2 cellular contexts compared by ENCODE assay signal in the genomic region with DNA sequence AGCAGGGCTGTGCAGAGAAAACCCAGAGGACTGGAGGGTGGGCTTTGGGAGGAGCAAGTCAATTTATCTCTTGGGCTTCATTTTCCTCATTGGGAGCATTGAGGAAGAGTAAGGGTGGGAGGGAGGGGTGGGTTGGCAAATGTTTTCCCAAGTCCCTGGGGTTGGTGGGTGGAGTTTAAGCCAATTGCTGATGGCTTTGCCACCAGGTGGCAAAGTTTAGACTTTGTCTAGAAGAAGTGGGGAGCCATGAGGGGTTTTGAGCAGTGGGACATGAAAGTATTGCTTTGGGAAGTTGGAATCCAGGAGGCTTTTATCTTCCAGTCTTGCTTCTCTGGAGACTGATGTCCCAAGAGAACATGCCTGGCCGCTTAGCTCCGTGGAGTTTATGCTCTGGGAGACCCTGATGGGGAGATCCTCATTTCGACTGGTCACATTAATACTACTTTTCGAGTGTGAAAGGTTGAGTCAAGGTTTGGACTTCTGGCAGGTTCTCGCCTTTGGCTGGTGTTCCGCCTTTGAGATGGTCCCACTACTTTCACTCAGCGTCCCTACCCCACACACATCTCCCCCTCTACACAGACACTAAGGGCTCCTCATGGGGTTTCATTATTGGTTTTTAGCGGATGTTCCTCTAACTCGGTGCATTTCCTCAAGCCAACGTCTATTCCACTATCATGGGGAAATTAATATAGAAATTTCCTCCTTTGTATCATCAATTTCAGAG.
TF ChIP-seq lines count a peak whose summit lies in the region.

No MANE protein-coding gene starts in this region.

TF ChIP-seq in SK-N-SH, 30 proteins besides CTCF, POLR2A, EP300 and RAD21:
- TF ChIP-seq MXI1 (IDR thresholded peaks at IDR 0.05; ENCODE audit: low read depth, low read length) (no peak), YY1 (IDR thresholded peaks at IDR 0.05; ENCODE audit: low read depth) (no peak), SIN3A (IDR thresholded peaks at IDR 0.05; ENCODE audit: borderline replicate concordance, low read depth, low read length) (no peak), NFIC (IDR thresholded peaks at IDR 0.05; ENCODE audit: borderline replicate concordance) (no peak), GABPA (IDR thresholded peaks at IDR 0.05; ENCODE audit: low read depth) (no peak), EZH2phosphoT487 (IDR thresholded peaks at IDR 0.05; ENCODE audit: borderline replicate concordance, low read depth) (no peak)
- TF ChIP-seq, protein P1, sequence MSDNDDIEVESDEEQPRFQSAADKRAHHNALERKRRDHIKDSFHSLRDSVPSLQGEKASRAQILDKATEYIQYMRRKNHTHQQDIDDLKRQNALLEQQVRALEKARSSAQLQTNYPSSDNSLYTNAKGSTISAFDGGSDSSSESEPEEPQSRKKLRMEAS (IDR thresholded peaks at IDR 0.05; ENCODE audit: low read depth) = no peak
- TF ChIP-seq, protein P2, sequence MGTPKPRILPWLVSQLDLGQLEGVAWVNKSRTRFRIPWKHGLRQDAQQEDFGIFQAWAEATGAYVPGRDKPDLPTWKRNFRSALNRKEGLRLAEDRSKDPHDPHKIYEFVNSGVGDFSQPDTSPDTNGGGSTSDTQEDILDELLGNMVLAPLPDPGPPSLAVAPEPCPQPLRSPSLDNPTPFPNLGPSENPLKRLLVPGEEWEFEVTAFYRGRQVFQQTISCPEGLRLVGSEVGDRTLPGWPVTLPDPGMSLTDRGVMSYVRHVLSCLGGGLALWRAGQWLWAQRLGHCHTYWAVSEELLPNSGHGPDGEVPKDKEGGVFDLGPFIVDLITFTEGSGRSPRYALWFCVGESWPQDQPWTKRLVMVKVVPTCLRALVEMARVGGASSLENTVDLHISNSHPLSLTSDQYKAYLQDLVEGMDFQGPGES (IDR thresholded peaks at IDR 0.05; ENCODE audit: low read depth, low read length) = no peak
- TF ChIP-seq, protein P3, sequence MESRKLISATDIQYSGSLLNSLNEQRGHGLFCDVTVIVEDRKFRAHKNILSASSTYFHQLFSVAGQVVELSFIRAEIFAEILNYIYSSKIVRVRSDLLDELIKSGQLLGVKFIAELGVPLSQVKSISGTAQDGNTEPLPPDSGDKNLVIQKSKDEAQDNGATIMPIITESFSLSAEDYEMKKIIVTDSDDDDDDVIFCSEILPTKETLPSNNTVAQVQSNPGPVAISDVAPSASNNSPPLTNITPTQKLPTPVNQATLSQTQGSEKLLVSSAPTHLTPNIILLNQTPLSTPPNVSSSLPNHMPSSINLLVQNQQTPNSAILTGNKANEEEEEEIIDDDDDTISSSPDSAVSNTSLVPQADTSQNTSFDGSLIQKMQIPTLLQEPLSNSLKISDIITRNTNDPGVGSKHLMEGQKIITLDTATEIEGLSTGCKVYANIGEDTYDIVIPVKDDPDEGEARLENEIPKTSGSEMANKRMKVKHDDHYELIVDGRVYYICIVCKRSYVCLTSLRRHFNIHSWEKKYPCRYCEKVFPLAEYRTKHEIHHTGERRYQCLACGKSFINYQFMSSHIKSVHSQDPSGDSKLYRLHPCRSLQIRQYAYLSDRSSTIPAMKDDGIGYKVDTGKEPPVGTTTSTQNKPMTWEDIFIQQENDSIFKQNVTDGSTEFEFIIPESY (IDR thresholded peaks at IDR 0.05; ENCODE audit: borderline replicate concordance, low read depth) = no peak

TF ChIP-seq in HepG2, 621 proteins besides CTCF, POLR2A, EP300 and RAD21:
- TF ChIP-seq ZNF816 (CRISPR knock-in tag; IDR thresholded peaks at IDR 0.05; ENCODE audit: borderline replicate concordance) (0 out of 2 replicates have a peak, but pooled peaks have one; percentile 24), HDAC1 (CRISPR knock-in tag; IDR thresholded peaks at IDR 0.05) (0 out of 2 replicates have a peak, but pooled peaks have one; percentile 10), CHCHD3 (CRISPR knock-in tag; IDR thresholded peaks at IDR 0.05) (no peak), SMC3 (IDR thresholded peaks at IDR 0.05; ENCODE audit: low read length) (peak; percentile 19; the same call in 1 of the 2 replicates), NFIC (IDR thresholded peaks at IDR 0.05; ENCODE audit: low read length) (no peak)
- TF ChIP-seq, protein P4, sequence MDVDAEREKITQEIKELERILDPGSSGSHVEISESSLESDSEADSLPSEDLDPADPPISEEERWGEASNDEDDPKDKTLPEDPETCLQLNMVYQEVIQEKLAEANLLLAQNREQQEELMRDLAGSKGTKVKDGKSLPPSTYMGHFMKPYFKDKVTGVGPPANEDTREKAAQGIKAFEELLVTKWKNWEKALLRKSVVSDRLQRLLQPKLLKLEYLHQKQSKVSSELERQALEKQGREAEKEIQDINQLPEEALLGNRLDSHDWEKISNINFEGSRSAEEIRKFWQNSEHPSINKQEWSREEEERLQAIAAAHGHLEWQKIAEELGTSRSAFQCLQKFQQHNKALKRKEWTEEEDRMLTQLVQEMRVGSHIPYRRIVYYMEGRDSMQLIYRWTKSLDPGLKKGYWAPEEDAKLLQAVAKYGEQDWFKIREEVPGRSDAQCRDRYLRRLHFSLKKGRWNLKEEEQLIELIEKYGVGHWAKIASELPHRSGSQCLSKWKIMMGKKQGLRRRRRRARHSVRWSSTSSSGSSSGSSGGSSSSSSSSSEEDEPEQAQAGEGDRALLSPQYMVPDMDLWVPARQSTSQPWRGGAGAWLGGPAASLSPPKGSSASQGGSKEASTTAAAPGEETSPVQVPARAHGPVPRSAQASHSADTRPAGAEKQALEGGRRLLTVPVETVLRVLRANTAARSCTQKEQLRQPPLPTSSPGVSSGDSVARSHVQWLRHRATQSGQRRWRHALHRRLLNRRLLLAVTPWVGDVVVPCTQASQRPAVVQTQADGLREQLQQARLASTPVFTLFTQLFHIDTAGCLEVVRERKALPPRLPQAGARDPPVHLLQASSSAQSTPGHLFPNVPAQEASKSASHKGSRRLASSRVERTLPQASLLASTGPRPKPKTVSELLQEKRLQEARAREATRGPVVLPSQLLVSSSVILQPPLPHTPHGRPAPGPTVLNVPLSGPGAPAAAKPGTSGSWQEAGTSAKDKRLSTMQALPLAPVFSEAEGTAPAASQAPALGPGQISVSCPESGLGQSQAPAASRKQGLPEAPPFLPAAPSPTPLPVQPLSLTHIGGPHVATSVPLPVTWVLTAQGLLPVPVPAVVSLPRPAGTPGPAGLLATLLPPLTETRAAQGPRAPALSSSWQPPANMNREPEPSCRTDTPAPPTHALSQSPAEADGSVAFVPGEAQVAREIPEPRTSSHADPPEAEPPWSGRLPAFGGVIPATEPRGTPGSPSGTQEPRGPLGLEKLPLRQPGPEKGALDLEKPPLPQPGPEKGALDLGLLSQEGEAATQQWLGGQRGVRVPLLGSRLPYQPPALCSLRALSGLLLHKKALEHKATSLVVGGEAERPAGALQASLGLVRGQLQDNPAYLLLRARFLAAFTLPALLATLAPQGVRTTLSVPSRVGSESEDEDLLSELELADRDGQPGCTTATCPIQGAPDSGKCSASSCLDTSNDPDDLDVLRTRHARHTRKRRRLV (CRISPR knock-in tag; IDR thresholded peaks at IDR 0.05) = no peak
- TF ChIP-seq, protein P5, sequence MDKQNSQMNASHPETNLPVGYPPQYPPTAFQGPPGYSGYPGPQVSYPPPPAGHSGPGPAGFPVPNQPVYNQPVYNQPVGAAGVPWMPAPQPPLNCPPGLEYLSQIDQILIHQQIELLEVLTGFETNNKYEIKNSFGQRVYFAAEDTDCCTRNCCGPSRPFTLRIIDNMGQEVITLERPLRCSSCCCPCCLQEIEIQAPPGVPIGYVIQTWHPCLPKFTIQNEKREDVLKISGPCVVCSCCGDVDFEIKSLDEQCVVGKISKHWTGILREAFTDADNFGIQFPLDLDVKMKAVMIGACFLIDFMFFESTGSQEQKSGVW (CRISPR knock-in tag; IDR thresholded peaks at IDR 0.05; ENCODE audit: borderline replicate concordance) = no peak
- TF ChIP-seq, protein P6, sequence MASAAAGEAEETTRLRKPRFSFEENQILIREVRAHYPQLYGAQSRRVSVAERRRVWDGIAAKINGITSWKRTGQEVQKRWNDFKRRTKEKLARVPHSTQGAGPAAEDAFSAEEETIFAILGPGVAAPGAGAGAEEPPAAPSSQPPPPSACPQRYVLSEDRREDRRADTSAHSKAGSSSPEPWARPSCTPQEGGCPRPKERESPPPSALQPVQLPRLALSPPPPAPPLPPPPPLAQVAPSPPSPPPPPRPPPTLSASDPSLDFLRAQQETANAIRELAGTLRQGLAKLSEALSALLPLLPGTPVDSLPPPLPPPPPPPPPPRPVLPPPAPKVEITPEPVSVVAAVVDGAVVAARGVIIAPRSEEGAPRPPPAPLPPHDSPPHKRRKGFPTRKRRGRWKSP (CRISPR knock-in tag; IDR thresholded peaks at IDR 0.05) = no peak
- TF ChIP-seq, protein P7, sequence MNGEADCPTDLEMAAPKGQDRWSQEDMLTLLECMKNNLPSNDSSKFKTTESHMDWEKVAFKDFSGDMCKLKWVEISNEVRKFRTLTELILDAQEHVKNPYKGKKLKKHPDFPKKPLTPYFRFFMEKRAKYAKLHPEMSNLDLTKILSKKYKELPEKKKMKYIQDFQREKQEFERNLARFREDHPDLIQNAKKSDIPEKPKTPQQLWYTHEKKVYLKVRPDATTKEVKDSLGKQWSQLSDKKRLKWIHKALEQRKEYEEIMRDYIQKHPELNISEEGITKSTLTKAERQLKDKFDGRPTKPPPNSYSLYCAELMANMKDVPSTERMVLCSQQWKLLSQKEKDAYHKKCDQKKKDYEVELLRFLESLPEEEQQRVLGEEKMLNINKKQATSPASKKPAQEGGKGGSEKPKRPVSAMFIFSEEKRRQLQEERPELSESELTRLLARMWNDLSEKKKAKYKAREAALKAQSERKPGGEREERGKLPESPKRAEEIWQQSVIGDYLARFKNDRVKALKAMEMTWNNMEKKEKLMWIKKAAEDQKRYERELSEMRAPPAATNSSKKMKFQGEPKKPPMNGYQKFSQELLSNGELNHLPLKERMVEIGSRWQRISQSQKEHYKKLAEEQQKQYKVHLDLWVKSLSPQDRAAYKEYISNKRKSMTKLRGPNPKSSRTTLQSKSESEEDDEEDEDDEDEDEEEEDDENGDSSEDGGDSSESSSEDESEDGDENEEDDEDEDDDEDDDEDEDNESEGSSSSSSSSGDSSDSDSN (CRISPR knock-in tag; IDR thresholded peaks at IDR 0.05) = no peak
TF ChIP-seq in HepG2: peak in this region for 3.
